8 cellular contexts compared by ENCODE assay signal in genomic region chr2:121804340-121804739, GRCh38. TPM values are rescaled to one million over a fixed set of nuclear protein-coding genes. Genes with fewer than 3 reads are reported as not detected.
A peak's percentile ranks its signal among the peaks of the same experiment; 100 is the strongest.
DNase-seq lines count a peak whose midpoint lies in the region; ATAC-seq, FAIRE-seq and TF ChIP-seq lines count a peak whose summit lies in the region.

No MANE protein-coding gene starts in this region.

- H3K36me3 ChIP-seq in HEK293 (ENCODE audit: control insufficient read depth in 2 of 2, insufficient read depth in 1 of 2, low read length in 2 of 2) (no peaks in the 10 kb centered on the region), heart right ventricle (no peaks in the 10 kb centered on the region), kidney (ENCODE audit: control insufficient read depth in 1 of 2, insufficient read depth in 2 of 2, low read length in 2 of 2) (no peaks in the 10 kb centered on the region)

- H3K27me3 ChIP-seq in heart right ventricle, result peaks cover 0 to 5% (median 0%) of the 10 kb centered on the region in 7 donors

- no peak overlapping the region for H3K4me3 ChIP-seq in HEK293 (ENCODE audit: low read depth, low read length)
- H3K4me3 ChIP-seq in heart right ventricle, result no peak overlapping the region
- no peak overlapping the region for H3K4me3 ChIP-seq in kidney (ENCODE audit: low read length in 2 of 2)

- TF ChIP-seq CTCF in HEK293 (tag by site-specific recombination; IDR thresholded peaks at IDR 0.05) (no peak), heart right ventricle (IDR thresholded peaks at IDR 0.05) (no peak), kidney (IDR thresholded peaks at IDR 0.05; ENCODE audit: borderline replicate concordance, extremely low read depth, insufficient read depth) (no peak)

- no peaks in the 10 kb centered on the region for H3K9me3 ChIP-seq in HEK293 (ENCODE audit: control insufficient read depth, insufficient read depth, low read depth, low read length)
- peaks cover 0 to 25% (median 11%) of the 10 kb centered on the region in 11 donors for H3K9me3 ChIP-seq in heart right ventricle
- peaks cover 0 to 5% of the 10 kb centered on the region in 2 donors for H3K9me3 ChIP-seq in kidney (ENCODE audit: control insufficient read depth in 1 of 2, low read length in 2 of 2)

- H3K27ac ChIP-seq in HEK293 (ENCODE audit: extremely low read depth, low read depth, low read length) (no peak overlapping the region), heart right ventricle (no peak overlapping the region), kidney (ENCODE audit: low read depth in 2 of 2, low read length in 2 of 2) (no peak overlapping the region)

- CTCF ChIA-PET in HEK293 (lab: Yijun Ruan, JAX), result interaction anchor here (0.7 to 1.7 kb wide), 4 partner anchors 169 to 705 kb away, joined by 3 read pairs; no protein-coding TSS in a partner anchor

- no peak for ATAC-seq in heart right ventricle

- WGBS in heart right ventricle, 2 donors, result 17 to 20% methylated on average over 5 of the region's 5 CpGs

- intact Hi-C loops in heart right ventricle (cut with DNase I) (no loop called here), kidney (cut with DNase I) (no loop called here), posterior cingulate gyrus (cut with DNase I) (no loop called here)

- POLR2A ChIA-PET in HEK293 (lab: Yijun Ruan, JAX), result interaction anchor here (0.7 kb wide), 1 partner anchor 36 kb away, joined by 3 read pairs; no protein-coding TSS in a partner anchor

- H3K4me1 ChIP-seq in HEK293 (ENCODE audit: control insufficient read depth, insufficient read depth, low read length) (peaks cover 9% of the 10 kb centered on the region), heart right ventricle (peaks cover 0 to 4% (median 0%) of the 10 kb centered on the region in 9 donors), kidney (ENCODE audit: control insufficient read depth in 1 of 2, insufficient read depth in 1 of 2, low read depth in 1 of 2, low read length in 2 of 2) (no peaks in the 10 kb centered on the region)

- peak; percentile 88 for DNase-seq in GDM1 (lab: John Stamatoyannopoulos, UW)
- peak; percentile 78 for DNase-seq in NCI-H1105 (lab: John Stamatoyannopoulos, UW)
- DNase-seq in SKM-1 treated with dmso at 0.1 percent for 144 hours (lab: John Stamatoyannopoulos, UW; ENCODE audit: unreplicated experiment), result peak; percentile 93
- no peak for DNase-seq in mesenteric fat pad (ENCODE audit: low spot score)
- no peak for DNase-seq in heart right ventricle
- no peak for DNase-seq in kidney
- no peak for DNase-seq in posterior cingulate gyrus

- FAIRE-seq in kidney (lab: Jason Lieb, UNC), result no peak

- no peak overlapping the region for H3K9ac ChIP-seq in kidney (ENCODE audit: low read length in 2 of 2)

TF ChIP-seq in HEK293, 187 proteins besides CTCF, POLR2A, EP300 and RAD21 (continues in another document):
- TF ChIP-seq EGR2 (tag by site-specific recombination; IDR thresholded peaks at IDR 0.05; ENCODE audit: low read depth) (no peak), ZNF792 (tag by site-specific recombination; IDR thresholded peaks at IDR 0.05) (no peak), ZNF529 (tag by site-specific recombination; IDR thresholded peaks at IDR 0.05; ENCODE audit: insufficient replicate concordance) (no peak), ATF2 (tag by site-specific recombination; IDR thresholded peaks at IDR 0.05; ENCODE audit: low read depth) (peak; percentile 88), ZNF335 (tag by site-specific recombination; conservative IDR thresholded peaks at IDR 0.05) (peak; percentile 70), ZEB2 (tag by site-specific recombination; IDR thresholded peaks at IDR 0.05) (no peak), OSR2 (tag by site-specific recombination; IDR thresholded peaks at IDR 0.05) (0 out of 2 replicates have a peak, but pooled peaks have one; percentile 11), ZNF324 (tag by site-specific recombination; IDR thresholded peaks at IDR 0.05) (no peak), ZNF48 (tag by site-specific recombination; IDR thresholded peaks at IDR 0.05) (no peak), PATZ1 (tag by site-specific recombination; IDR thresholded peaks at IDR 0.05) (peak; percentile 58), MYNN (tag by site-specific recombination; IDR thresholded peaks at IDR 0.05; ENCODE audit: borderline replicate concordance) (no peak), KLF1 (tag by site-specific recombination; IDR thresholded peaks at IDR 0.05) (no peak), KLF7 (tag by site-specific recombination; IDR thresholded peaks at IDR 0.05; ENCODE audit: borderline replicate concordance) (no peak), TRIM28 (IDR thresholded peaks at IDR 0.05; ENCODE audit: borderline replicate concordance, low read length) (no peak), ZNF768 (tag by site-specific recombination; IDR thresholded peaks at IDR 0.05) (no peak), SCRT1 (tag by site-specific recombination; IDR thresholded peaks at IDR 0.05; ENCODE audit: borderline replicate concordance) (no peak), ZNF19 (tag by site-specific recombination; IDR thresholded peaks at IDR 0.05; ENCODE audit: low read depth) (no peak), ZNF398 (tag by site-specific recombination; IDR thresholded peaks at IDR 0.05) (no peak), ZFHX2 (tag by site-specific recombination; conservative IDR thresholded peaks at IDR 0.05) (peak; percentile 20; the same call in 1 of the 2 replicates), ZNF302 (tag by site-specific recombination; IDR thresholded peaks at IDR 0.05; ENCODE audit: low read depth) (no peak), SCRT2 (tag by site-specific recombination; IDR thresholded peaks at IDR 0.05) (no peak), ZNF404 (tag by site-specific recombination; IDR thresholded peaks at IDR 0.05) (no peak), ELK4 (IDR thresholded peaks at IDR 0.05; ENCODE audit: borderline replicate concordance, low read depth, low read length) (no peak)

RNA-seq across cellular contexts. Expression of gene TSN, which starts 48.9 kb away (rescaled TPM):
- total RNA-seq in mesenteric fat pad (50.1 TPM), heart right ventricle (10 to 100 TPM; 32.5 to 54.4 (median 48.7) TPM), kidney (66.1 TPM)
- polyA plus RNA-seq in heart right ventricle (10 to 100 TPM; 15.3 to 25.8 TPM), kidney (ENCODE audit: insufficient read depth, low read depth, low replicate concordance) (37.9 TPM)

Comparison
In these comparisons a context has a peak if more than half of its experiments do, and no peak if none do; other contexts are left out.
1. DNase-seq: peak in GDM1 (single experiment), NCI-H1105 (single experiment) and SKM-1 treated with dmso at 0.1 percent for 144 hours (single experiment); none in mesenteric fat pad (single experiment), heart right ventricle (0 of 2), kidney (single experiment) and posterior cingulate gyrus (0 of 10).